In genomic region chr10:85222300-85222699, GRCh38 we compare ENCODE assay signal across 20 cellular contexts.
DNase-seq lines count a peak whose midpoint lies in the region; ATAC-seq and TF ChIP-seq lines count a peak whose summit lies in the region.
"Had no signal": no experiment of that assay in that cellular context is flagged by ENCODE, and none has a peak within 500 bp of the region (broad histone marks: within the 10 kb centered on the region; RNA-seq: fewer than 3 reads in every experiment).

No MANE protein-coding gene starts in this region.

- no peaks in the 10 kb centered on the region for H3F3A ChIP-seq in neural cell (ENCODE audit: insufficient read depth, low read length, poor library complexity, severe bottlenecking)

- TF ChIP-seq CTCF in C4-2B (conservative IDR thresholded peaks at IDR 0.05) (peak; percentile 11; the same call in 1 of the 2 replicates), dorsolateral prefrontal cortex (IDR thresholded peaks at IDR 0.05 in 54 of 56, conservative IDR thresholded peaks at IDR 0.05 in 2 of 56; ENCODE audit: low read depth in 1 of 56, partially characterized antibody in 56 of 56) (peak in 39 of 56 donors; percentile 7 to 64 (median 29)), neural cell (IDR thresholded peaks at IDR 0.05; ENCODE audit: poor library complexity, severe bottlenecking) (no peak)

- H3K79me2 ChIP-seq in neural cell (replicated peaks; ENCODE audit: insufficient read depth, low read length): no peaks in the 10 kb centered on the region

- H3K27ac ChIP-seq in C4-2B (no peak overlapping the region), dorsolateral prefrontal cortex (no peak overlapping the region), neural cell (ENCODE audit: low read length) (no peak overlapping the region)
- H3K27ac ChIP-seq: 22Rv1, PC-9, SK-N-MC had no signal

- intact Hi-C loops in dorsolateral prefrontal cortex (cut with DNase I): no loop called here

- H3K4me2 ChIP-seq in neural cell (ENCODE audit: low read length): no peak overlapping the region
- H3K4me2 ChIP-seq: PC-9 had no signal

- H3K4me3 ChIP-seq in dorsolateral prefrontal cortex: no peak overlapping the region
- H3K4me3 ChIP-seq in neural cell (ENCODE audit: low read length): no peak overlapping the region
- H3K4me3 ChIP-seq: PC-9, SK-N-MC had no signal

- H3K9me2 ChIP-seq in neural cell (ENCODE audit: insufficient read depth, low read length): no peaks in the 10 kb centered on the region

- no peaks in the 10 kb centered on the region for H3K9me3 ChIP-seq in neural cell (ENCODE audit: low read length)

- TF ChIP-seq RAD21 in neural cell (conservative IDR thresholded peaks at IDR 0.05): peak; percentile 27

- peaks cover 0 to 4% (median 0%) of the 10 kb centered on the region in 45 donors for H3K27me3 ChIP-seq in dorsolateral prefrontal cortex
- no peaks in the 10 kb centered on the region for H3K27me3 ChIP-seq in neural cell (ENCODE audit: insufficient read depth, low read depth, low read length)

- H3K9ac ChIP-seq in neural cell (ENCODE audit: low read length): no peak overlapping the region

- no peak for ATAC-seq in GM21786 (IDR thresholded peaks at IDR 0.05; ENCODE audit: unreplicated experiment)
- ATAC-seq: CD8-positive, alpha-beta T cell had no signal

- no peak overlapping the region for H2AFZ ChIP-seq in neural cell (ENCODE audit: low read depth, low read length)
- H2AFZ ChIP-seq: PC-9 had no signal

- H3K36me3 ChIP-seq in neural cell (ENCODE audit: insufficient read depth, low read length): no peaks in the 10 kb centered on the region

- no peaks in the 10 kb centered on the region for H4K20me1 ChIP-seq in neural cell (ENCODE audit: insufficient read depth)

- TF ChIP-seq EP300 in neural cell (conservative IDR thresholded peaks at IDR 0.05; ENCODE audit: poor library complexity, severe bottlenecking): no peak

- DNase-seq in DMS 273 (lab: John Stamatoyannopoulos, UW; ENCODE audit: unreplicated experiment) (peak; percentile 14), DMS 273 treated with DMSO at 0.1 percent for 48 hours (lab: John Stamatoyannopoulos, UW) (no peak), dorsolateral prefrontal cortex (no peak), NCI-H2227 (lab: John Stamatoyannopoulos, UW; ENCODE audit: unreplicated experiment) (no peak)
- no peak for DNase-seq in activated CD4-positive, alpha-beta T cell treated with anti-CD3 and anti-CD28 coated beads for 1 hour
- DNase-seq: CD8-positive, alpha-beta T cell; HFFc6; Karpas-422; MM.1S; NCI-H1105 treated with DMSO at 0.1 percent for 48 hours; NCI-H187 treated with DMSO at 0.1 percent for 48 hours; NCI-H2171 treated with DMSO at 0.1 percent for 48 hours; NCI-H748 treated with DMSO at 0.1 percent for 48 hours; PC-9; Right ventricle myocardium superior had no signal

TF ChIP-seq in neural cell, 6 proteins besides CTCF, POLR2A, EP300 and RAD21:
- TF ChIP-seq POLR2AphosphoS5 (IDR thresholded peaks at IDR 0.05) (no peak), SMC3 (conservative IDR thresholded peaks at IDR 0.05; ENCODE audit: poor library complexity) (peak; percentile 27)
